ENCODE assay signal across 8 cellular contexts in genomic region chr5:14685757-14686156, GRCh38. TPM values are rescaled to one million over a fixed set of nuclear protein-coding genes. Genes with fewer than 3 reads are reported as not detected.
DNase-seq lines count a peak whose midpoint lies in the region; ATAC-seq and TF ChIP-seq lines count a peak whose summit lies in the region.

No MANE protein-coding gene starts in this region.

- peaks cover 17% of the 10 kb centered on the region for H3K4me1 Mint-ChIP-seq in stimulated activated naive CD8-positive, alpha-beta T cell treated with anti-CD3 and anti-CD28 coated beads, Interleukin-15, amount 100 ng/mL, for 72 hours

- ATAC-seq in HG02623 (IDR thresholded peaks at IDR 0.05; ENCODE audit: unreplicated experiment) (peak; percentile 97), left colon (peak; percentile 77)
- peak; percentile 99 for ATAC-seq in stimulated activated naive CD8-positive, alpha-beta T cell treated with anti-CD3 and anti-CD28 coated beads, Interleukin-15, amount 100 ng/mL, for 72 hours

- in situ Hi-C loops in GM13977 (cut with MboI; ENCODE audit: low pct_unique_long_range_greater_than_20kb, low sequenced_read_pairs, unreplicated experiment), result no loop called here

- no peaks in the 10 kb centered on the region for H3K27me3 Mint-ChIP-seq in stimulated activated naive CD8-positive, alpha-beta T cell treated with anti-CD3 and anti-CD28 coated beads, Interleukin-15, amount 100 ng/mL, for 72 hours

- peak; percentile 56 for DNase-seq in AG08396 (ENCODE audit: low spot score)
- peak; percentile 63 for DNase-seq in GM13977 (ENCODE audit: low spot score)
- DNase-seq in NAMALWA (ENCODE audit: low spot score), result peak; percentile 88
- peak; percentile 52 to 75 for DNase-seq in SW 1271 (lab: John Stamatoyannopoulos, UW)
- DNase-seq in cardiac fibroblast (ENCODE audit: low read depth in 2 of 2), result peak; percentile 71 to 77
- DNase-seq in left colon, result no peak
- DNase-seq in stimulated activated naive CD8-positive, alpha-beta T cell treated with anti-CD3 and anti-CD28 coated beads, Interleukin-15, amount 100 ng/mL, for 72 hours, result peak; percentile 46 to 77

- intact Hi-C loops in left colon (cut with DNase I, micrococcal nuclease), result no loop called here

- no peak overlapping the region for H3K27ac Mint-ChIP-seq in stimulated activated naive CD8-positive, alpha-beta T cell treated with anti-CD3 and anti-CD28 coated beads, Interleukin-15, amount 100 ng/mL, for 72 hours

- peak; percentile 71 for TF ChIP-seq CTCF in GM13977 (IDR thresholded peaks at IDR 0.05; ENCODE audit: extremely low read depth, insufficient read depth, missing control alignments)
- TF ChIP-seq CTCF in cardiac fibroblast (IDR thresholded peaks at IDR 0.05; ENCODE audit: low read depth, low read length), result peak; percentile 60

- peak overlapping the region in 1 of 2 donors; percentile 39 for H3K4me3 Mint-ChIP-seq in stimulated activated naive CD8-positive, alpha-beta T cell treated with anti-CD3 and anti-CD28 coated beads, Interleukin-15, amount 100 ng/mL, for 72 hours

- no peak overlapping the region for H3K4me3 ChIP-seq in cardiac fibroblast (replicated peaks in 1 of 2; ENCODE audit: low read depth in 2 of 2, low read length in 2 of 2)

- no peaks in the 10 kb centered on the region for H3K9me3 Mint-ChIP-seq in stimulated activated naive CD8-positive, alpha-beta T cell treated with anti-CD3 and anti-CD28 coated beads, Interleukin-15, amount 100 ng/mL, for 72 hours

RNA-seq across cellular contexts. Expression of gene OTULIN, which starts 21.2 kb away (rescaled TPM):
- 10 to 100 TPM; 24.1 TPM for total RNA-seq in left colon

Comparison
In these comparisons a context has a peak if more than half of its experiments do, and no peak if none do; other contexts are left out.
1. DNase-seq: peak in AG08396 (single experiment), GM13977 (single experiment), NAMALWA (single experiment), SW 1271 (2 of 2), cardiac fibroblast (2 of 2) and stimulated activated naive CD8-positive, alpha-beta T cell treated with anti-CD3 and anti-CD28 coated beads, Interleukin-15, amount 100 ng/mL, for 72 hours (2 of 2); none in left colon (0 of 2).
2. Peak in every context shown above with its lines, with median percentiles within 50 percentile points of each other: ATAC-seq.